Comparison of ENCODE assay signal across 25 cellular contexts in genomic region chr11:75717608-75718403, GRCh38. TPM values are rescaled to one million over a fixed set of nuclear protein-coding genes. Genes with fewer than 3 reads are reported as not detected.
A peak's percentile ranks its signal among the peaks of the same experiment; 100 is the strongest.
DNase-seq lines count a peak whose midpoint lies in the region; ATAC-seq, FAIRE-seq and TF ChIP-seq lines count a peak whose summit lies in the region.
"Had no signal": no experiment of that assay in that cellular context is flagged by ENCODE, and none has a peak within 500 bp of the region (broad histone marks: within the 10 kb centered on the region; RNA-seq: fewer than 3 reads in every experiment).

Gene MOGAT2, plus strand, starts transcription at chr11:75717838. Its CDS starts 51 bp downstream, at chr11:75717889.

- in situ Hi-C loops in GM12878 (cut with MboI): loop anchor here (10.0 kb wide), 1 partner anchor 147 kb away; no protein-coding TSS in a partner anchor
- in situ Hi-C loops in HepG2 (cut with HindIII; ENCODE audit: extremely low pct_ligation_motif_present, low pct_unique_long_range_greater_than_20kb): loop anchor here (5.0 kb wide), 2 partner anchors 49 to 149 kb away; partner anchors contain the start of gene DGAT2

- intact Hi-C loops in GM12878 (cut with micrococcal nuclease; ENCODE audit: unreplicated experiment) (loop anchor here (10.0 kb wide), 1 partner anchor 607 kb away; no protein-coding TSS in a partner anchor), HepG2 (cut with micrococcal nuclease; ENCODE audit: unreplicated experiment) (no loop called here)

- H3K27ac ChIP-seq in GM12878 (ENCODE audit: control insufficient read depth, insufficient read depth) (no peak within 1 kb of the TSS), HepG2 (ENCODE audit: extremely low read length, insufficient read depth, low read length) (peak within 1 kb of the TSS; percentile 79), rectal smooth muscle tissue (ENCODE audit: low read depth, low read length) (no peak within 1 kb of the TSS)
- H3K27ac ChIP-seq: SJCRH30, testis, WERI-Rb-1 had no signal

- RAD21 ChIA-PET in GM12878 (lab: Charles Lee; ENCODE audit: unreplicated experiment): no interaction called here

- H3K27me3 Mint-ChIP-seq in IgD-negative memory B cell: peaks cover 1% of the 10 kb centered on the region
- H3K27me3 Mint-ChIP-seq: CD4-positive, alpha-beta T cell had no signal

- H3K4me2 ChIP-seq in GM12878 (ENCODE audit: control insufficient read depth, insufficient read depth): no peak within 1 kb of the TSS; the same call in 1 of the 2 replicates
- H3K4me2 ChIP-seq in HepG2 (ENCODE audit: low read depth, low read length): peak within 1 kb of the TSS; percentile 97

- H4K20me1 ChIP-seq in GM12878 (ENCODE audit: control insufficient read depth, insufficient read depth) (no peaks in the 10 kb centered on the region), HepG2 (ENCODE audit: insufficient read depth, low read length) (no peaks in the 10 kb centered on the region)

- SMC1A ChIA-PET in GM12878 (lab: Charles Lee; ENCODE audit: uncharacterized antibody, unreplicated experiment): interaction anchor here (0.6 kb wide), 1 partner anchor 1218 kb away, joined by 3 read pairs; no protein-coding TSS in a partner anchor

- TF ChIP-seq POLR2A in GM12878 (IDR thresholded peaks at IDR 0.05; ENCODE audit: low read depth, low read length): no peak
- TF ChIP-seq POLR2A in HepG2 (IDR thresholded peaks at IDR 0.05; ENCODE audit: insufficient read depth in 1 of 2, low read depth in 2 of 2, low read length in 2 of 2): no peak
- TF ChIP-seq POLR2A in GM18505 (IDR thresholded peaks at IDR 0.05; ENCODE audit: borderline replicate concordance, extremely low read depth, insufficient read depth, insufficient read length): no peak

- no peak for TF ChIP-seq EP300 in GM12878 (IDR thresholded peaks at IDR 0.05; ENCODE audit: borderline replicate concordance in 1 of 2, control insufficient read depth in 1 of 2, low read depth in 2 of 2, low read length in 2 of 2)
- no peak for TF ChIP-seq EP300 in HepG2 (IDR thresholded peaks at IDR 0.05; ENCODE audit: low read depth in 2 of 2, low read length in 2 of 2)
- TF ChIP-seq EP300 in HepG2 (CRISPR knock-in tag; IDR thresholded peaks at IDR 0.05; ENCODE audit: borderline replicate concordance): no peak

- ATAC-seq in GM12878: no peak
- no peak for ATAC-seq in HepG2
- no peak for ATAC-seq in HG03025 (IDR thresholded peaks at IDR 0.05; ENCODE audit: low FRiP score, unreplicated experiment)
- ATAC-seq in HG02840 (IDR thresholded peaks at IDR 0.05; ENCODE audit: low FRiP score, unreplicated experiment): no peak
- no peak for ATAC-seq in GM18505 (IDR thresholded peaks at IDR 0.05; ENCODE audit: unreplicated experiment)
- ATAC-seq: HCT116; natural killer cell treated with Interleukin-12 subunit alpha and Interleukin-12 subunit beta and Interleukin-15 and Interleukin-18, amount 100 ng/mL, for 72 hours had no signal

- CTCF ChIA-PET in GM12878 (lab: Yijun Ruan, JAX) (interaction anchor here (0.5 to 2.8 kb wide), 2 partner anchors 12 to 25 kb away, joined by 3 to 18 read pairs; no protein-coding TSS in a partner anchor), HepG2 (lab: Yijun Ruan, JAX; ENCODE audit: low intra/inter-chr PET ratio, low total read pairs) (no interaction called here)

- H3K4me3 Mint-ChIP-seq in IgD-negative memory B cell: peak within 1 kb of the TSS in 1 of 4 donors; percentile 19
- H3K4me3 Mint-ChIP-seq: CD4-positive, alpha-beta T cell; memory B cell; natural killer cell treated with Interleukin-12 subunit alpha and Interleukin-12 subunit beta and Interleukin-15 and Interleukin-18, amount 100 ng/mL, for 72 hours had no signal

- peak within 1 kb of the TSS in 2 of 3 donors; percentile 11 to 61 for H3K27ac Mint-ChIP-seq in IgD-negative memory B cell
- H3K27ac Mint-ChIP-seq: CD4-positive, alpha-beta T cell; natural killer cell treated with Interleukin-12 subunit alpha and Interleukin-12 subunit beta and Interleukin-15 and Interleukin-18, amount 100 ng/mL, for 72 hours had no signal

- H3K36me3 ChIP-seq in GM12878 (ENCODE audit: control insufficient read depth in 2 of 2, insufficient read depth in 2 of 2, low read length in 1 of 2) (no peaks in the 10 kb centered on the region), HepG2 (replicated peaks in 1 of 2; ENCODE audit: control insufficient read depth in 1 of 2, insufficient read depth in 2 of 2, low read length in 2 of 2) (no peaks in the 10 kb centered on the region), rectal smooth muscle tissue (ENCODE audit: control insufficient read depth, insufficient read depth, low read length) (no peaks in the 10 kb centered on the region)
- H3K36me3 ChIP-seq: SJCRH30, WERI-Rb-1 had no signal

- H3K9me3 ChIP-seq in GM12878 (replicated peaks; ENCODE audit: control insufficient read depth, insufficient read depth, low read length) (no peaks in the 10 kb centered on the region), HepG2 (ENCODE audit: low read length) (no peaks in the 10 kb centered on the region)
- H3K9me3 ChIP-seq: SJCRH30, testis had no signal

- H3K9ac ChIP-seq in GM12878 (ENCODE audit: control insufficient read depth, insufficient read depth, low read length) (no peak within 1 kb of the TSS), HepG2 (ENCODE audit: insufficient read depth, low read depth, low read length) (peak within 1 kb of the TSS; percentile 67; the same call in 1 of the 2 replicates), rectal smooth muscle tissue (ENCODE audit: low read length) (peak within 1 kb of the TSS; percentile 16)

- H3K4me1 ChIP-seq in GM12878 (ENCODE audit: control insufficient read depth, insufficient read depth, low read length) (peaks cover 11% of the 10 kb centered on the region), HepG2 (ENCODE audit: insufficient read depth, low read length) (peaks cover 77% of the 10 kb centered on the region), rectal smooth muscle tissue (ENCODE audit: control insufficient read depth, insufficient read depth, low read length) (no peaks in the 10 kb centered on the region)
- H3K4me1 ChIP-seq: SJCRH30, testis had no signal

- no peak for DNase-seq in GM12878 (ENCODE audit: low read depth, low spot score)
- no peak for DNase-seq in HepG2 (ENCODE audit: low spot score)
- no peak for DNase-seq in NOMO-1 treated with dmso at 0.1 percent for 144 hours (lab: John Stamatoyannopoulos, UW; ENCODE audit: unreplicated experiment)
- DNase-seq: activated CD4-positive, alpha-beta T cell treated with anti-CD3 and anti-CD28 coated beads, Interleukin-2, amount 50 U/mL, for 4 hours; activated naive CD4-positive, alpha-beta T cell treated with Interleukin-2 at 50 U/mL for 16 hours; cerebellar nuclear complex; IMR-90; NCI-H187; SJCRH30; stimulated activated CD4-positive, alpha-beta T cell treated with anti-CD3 and anti-CD28 coated beads, Interleukin-12 subunit alpha, Interleukin-12 subunit beta, amount 100 ng/mL, for 4 hours; stimulated activated CD8-positive, alpha-beta memory T cell treated with anti-CD3 and anti-CD28 coated beads, Interleukin-4, amount 100 ng/mL, for 48 hours; testis; WERI-Rb-1 had no signal

- POLR2A ChIA-PET in GM12878 (lab: Charles Lee): no interaction called here
- POLR2A ChIA-PET in HepG2 (lab: Yijun Ruan, JAX): interaction anchor here (4.7 to 5.6 kb wide), 2 partner anchors 45 to 66 kb away, joined by 50 to 69 read pairs; no protein-coding TSS in a partner anchor

- no peak for TF ChIP-seq RAD21 in GM12878 (IDR thresholded peaks at IDR 0.05; ENCODE audit: insufficient read depth, low read depth, low read length)
- no peak for TF ChIP-seq RAD21 in HepG2 (CRISPR knock-in tag; IDR thresholded peaks at IDR 0.05)

- H3K4me1 Mint-ChIP-seq in IgD-negative memory B cell: no peaks in the 10 kb centered on the region

- H3K36me3 Mint-ChIP-seq in IgD-negative memory B cell: no peaks in the 10 kb centered on the region
- H3K36me3 Mint-ChIP-seq: memory B cell; natural killer cell treated with Interleukin-12 subunit alpha and Interleukin-12 subunit beta and Interleukin-15 and Interleukin-18, amount 100 ng/mL, for 72 hours had no signal

- TF ChIP-seq CTCF in GM12878 (IDR thresholded peaks at IDR 0.05 in 2 of 3, conservative IDR thresholded peaks at IDR 0.05 in 1 of 3; ENCODE audit: control insufficient read depth in 2 of 3, extremely low read depth in 1 of 3, insufficient read depth in 1 of 3, low read depth in 3 of 3, low read length in 3 of 3) (no peak), HepG2 (CRISPR knock-in tag; IDR thresholded peaks at IDR 0.05) (no peak)

- H3K79me2 ChIP-seq in GM12878 (ENCODE audit: control insufficient read depth, insufficient read depth, low read length): no peaks in the 10 kb centered on the region
- H3K79me2 ChIP-seq in HepG2 (ENCODE audit: insufficient read depth, low read length): peaks cover 9% of the 10 kb centered on the region

- H2AFZ ChIP-seq in GM12878 (ENCODE audit: control insufficient read depth, low read depth, low read length) (peak within 1 kb of the TSS; percentile 15), HepG2 (ENCODE audit: low read length) (no peak within 1 kb of the TSS)

- WGBS in GM12878 (ENCODE audit: insufficient coverage, insufficient replicate concordance, low lambda C conversion rate, missing lambda C conversion rate): 88% methylated on average over 13 of the region's 13 CpGs
- WGBS in HepG2 (ENCODE audit: low lambda C conversion rate): 71% methylated on average over 7 of the region's 13 CpGs

- H3K27me3 ChIP-seq in GM12878 (replicated peaks in 1 of 2; ENCODE audit: control insufficient read depth in 2 of 2, insufficient read depth in 2 of 2, low read length in 1 of 2): no peaks in the 10 kb centered on the region
- no peaks in the 10 kb centered on the region for H3K27me3 ChIP-seq in HepG2 (ENCODE audit: control insufficient read depth in 1 of 2, insufficient read depth in 2 of 2, low read length in 2 of 2)
- H3K27me3 ChIP-seq in rectal smooth muscle tissue (ENCODE audit: control insufficient read depth, insufficient read depth, low read length): no peaks in the 10 kb centered on the region
- H3K27me3 ChIP-seq: SJCRH30, testis had no signal

- H3K9me3 Mint-ChIP-seq in IgD-negative memory B cell: no peaks in the 10 kb centered on the region
- H3K9me3 Mint-ChIP-seq: CD4-positive, alpha-beta T cell; memory B cell; natural killer cell treated with Interleukin-12 subunit alpha and Interleukin-12 subunit beta and Interleukin-15 and Interleukin-18, amount 100 ng/mL, for 72 hours had no signal

- BruUV-seq in GM12878 (replicated peaks; lab: Mats Ljungman, UMichigan): no TSS peak
- no TSS peak for BruUV-seq in HepG2 (replicated peaks; lab: Mats Ljungman, UMichigan)

- FAIRE-seq in GM12878 (lab: Jason Lieb, UNC) (no peak), HepG2 (lab: Jason Lieb, UNC) (no peak)

- H3K4me3 ChIP-seq in GM12878 (no peak within 1 kb of the TSS), HepG2 (replicated peaks in 1 of 3; ENCODE audit: insufficient read depth in 1 of 3, low read depth in 2 of 3, low read length in 3 of 3) (peak within 1 kb of the TSS in 1 of 3 experiments; percentile 76; a peak in 2 of 6 replicates), rectal smooth muscle tissue (ENCODE audit: low read length) (peak within 1 kb of the TSS; percentile 51)
- H3K4me3 ChIP-seq: SJCRH30, testis had no signal

RNA-seq across cellular contexts. Expression of gene MOGAT2, which starts in this region (rescaled TPM):
- polyA plus RNA-seq in IgD-negative memory B cell (not detected), GM12878 (2011; rRNA removed) (0.24 and 0.45 TPM in 2 replicates), GM12878 (2014; fragmentation: Illumina TruSeq; extraction: Trizol) (0.31 and 0.32 TPM in 2 replicates), GM12878 (2014; fragmentation: Nextera tagmentation; extraction: Ambion mirVana) (under 1 TPM; 0.16 to 0.21 TPM), GM12878 (2014; rRNA removed) (0.18 and 0.22 TPM in 2 replicates), GM12878 (2016; fragmentation: Nextera tagmentation; extraction: Ambion mirVana) (under 1 TPM in 1 of 2 experiments, not detected in 1; 0.15 TPM), HepG2 (2011; rRNA removed) (27.8 and 30.0 TPM in 2 replicates)
- 0.27 TPM in 2 replicates for total RNA-seq in GM12878 (2013; cell fraction: nucleolus; rRNA removed)
- total RNA-seq in GM12878 (2014; rRNA removed) (0.05 and 0.28 TPM in 2 replicates), GM12878 (2014; rRNA removed; fragmentation: Illumina TruSeq; extraction: Trizol) (0.18 and 0.23 TPM in 2 replicates), GM12878 (2021) (0.44 and 0.45 TPM in 2 replicates), HepG2 (2016; rRNA removed; fragmentation: Illumina TruSeq; extraction: Trizol) (27.2 and 27.8 TPM in 2 replicates)
- polyA plus RNA-seq in GM12878 (2011; ENCODE audit: low read depth): 0.17 TPM
- 0.49 and 0.57 TPM in 2 replicates for polyA plus RNA-seq in GM12878 (2011; cell fraction: cytosol; rRNA removed)
- 0.35 and 0.49 TPM in 2 replicates for polyA plus RNA-seq in GM12878 (2011; cell fraction: nucleus; rRNA removed)
- 0.13 and 0.23 TPM in 2 replicates for polyA plus RNA-seq in GM12878 (2012)
- 0.66 and 0.72 TPM in 2 replicates for polyA minus RNA-seq in GM12878 (2011; rRNA and poly(A)+ RNA removed)
- not detected in 2 replicates for polyA minus RNA-seq in GM12878 (2011; cell fraction: cytosol; rRNA and poly(A)+ RNA removed)
- polyA minus RNA-seq in GM12878 (2011; cell fraction: nucleus; rRNA and poly(A)+ RNA removed): 0.12 and 0.38 TPM in 2 replicates
- 4.8 and 5.4 TPM in 2 replicates for total RNA-seq in HepG2 (2016; cell fraction: cytosol; rRNA removed; fragmentation: Illumina TruSeq; extraction: Trizol; ENCODE audit: low read depth)
- total RNA-seq in HepG2 (2016; cell fraction: insoluble cytoplasmic fraction; rRNA removed; fragmentation: Illumina TruSeq; extraction: Trizol): 22.9 and 26.8 TPM in 2 replicates
- total RNA-seq in HepG2 (2016; cell fraction: membrane; rRNA removed; fragmentation: Illumina TruSeq; extraction: Trizol): 15.9 and 17.2 TPM in 2 replicates
- 23.2 and 30.7 TPM in 2 replicates for total RNA-seq in HepG2 (2016; cell fraction: nucleus; rRNA removed; fragmentation: Illumina TruSeq; extraction: Trizol)
- 25.4 and 28.6 TPM in 2 replicates for polyA plus RNA-seq in HepG2 (2011; cell fraction: cytosol; rRNA removed)
- polyA plus RNA-seq in HepG2 (2011; cell fraction: nucleus; rRNA removed): 30.4 and 30.7 TPM in 2 replicates
- 9.6 and 16.8 TPM in 2 replicates for polyA plus RNA-seq in HepG2 (2012)
- 3.9 and 4.1 TPM in 2 replicates for polyA plus RNA-seq in HepG2 (2016; cell fraction: cytosol; fragmentation: Illumina TruSeq; extraction: Trizol; ENCODE audit: low read depth)
- 23.3 and 25.4 TPM in 2 replicates for polyA plus RNA-seq in HepG2 (2016; cell fraction: insoluble cytoplasmic fraction; fragmentation: Illumina TruSeq; extraction: Trizol; ENCODE audit: low read depth)
- 10.3 and 11.1 TPM in 2 replicates for polyA plus RNA-seq in HepG2 (2016; cell fraction: membrane; fragmentation: Illumina TruSeq; extraction: Trizol; ENCODE audit: low read depth)
- 45.1 and 45.8 TPM in 2 replicates for polyA plus RNA-seq in HepG2 (2016; cell fraction: nucleus; fragmentation: Illumina TruSeq; extraction: Trizol; ENCODE audit: insufficient read depth, low read depth)
- polyA minus RNA-seq in HepG2 (2011; rRNA and poly(A)+ RNA removed; ENCODE audit: low replicate concordance): 0.12 and 81.9 TPM in 2 replicates
- 16.4 and 16.5 TPM in 2 replicates for polyA minus RNA-seq in HepG2 (2011; cell fraction: cytosol; rRNA and poly(A)+ RNA removed)
- polyA minus RNA-seq in HepG2 (2011; cell fraction: nucleus; rRNA and poly(A)+ RNA removed): 29.9 and 35.7 TPM in 2 replicates
- total RNA-seq: CD4-positive, alpha-beta T cell; IMR-90; natural killer cell treated with Interleukin-12 subunit alpha and Interleukin-12 subunit beta and Interleukin-15 and Interleukin-18, amount 100 ng/mL, for 72 hours; pulmonary artery endothelial cell; SJCRH30; T-helper 1 cell treated with Interleukin-12 subunit alpha and Interleukin-12 subunit beta and Interleukin-4 antibody, amounts not matched to agents 30 ng/mL and 1 ng/mL, for 36 hours had no signal
- polyA plus RNA-seq: AG04450, IMR-90 had no signal
